1 cellular context compared by ENCODE assay signal in the genomic region with DNA sequence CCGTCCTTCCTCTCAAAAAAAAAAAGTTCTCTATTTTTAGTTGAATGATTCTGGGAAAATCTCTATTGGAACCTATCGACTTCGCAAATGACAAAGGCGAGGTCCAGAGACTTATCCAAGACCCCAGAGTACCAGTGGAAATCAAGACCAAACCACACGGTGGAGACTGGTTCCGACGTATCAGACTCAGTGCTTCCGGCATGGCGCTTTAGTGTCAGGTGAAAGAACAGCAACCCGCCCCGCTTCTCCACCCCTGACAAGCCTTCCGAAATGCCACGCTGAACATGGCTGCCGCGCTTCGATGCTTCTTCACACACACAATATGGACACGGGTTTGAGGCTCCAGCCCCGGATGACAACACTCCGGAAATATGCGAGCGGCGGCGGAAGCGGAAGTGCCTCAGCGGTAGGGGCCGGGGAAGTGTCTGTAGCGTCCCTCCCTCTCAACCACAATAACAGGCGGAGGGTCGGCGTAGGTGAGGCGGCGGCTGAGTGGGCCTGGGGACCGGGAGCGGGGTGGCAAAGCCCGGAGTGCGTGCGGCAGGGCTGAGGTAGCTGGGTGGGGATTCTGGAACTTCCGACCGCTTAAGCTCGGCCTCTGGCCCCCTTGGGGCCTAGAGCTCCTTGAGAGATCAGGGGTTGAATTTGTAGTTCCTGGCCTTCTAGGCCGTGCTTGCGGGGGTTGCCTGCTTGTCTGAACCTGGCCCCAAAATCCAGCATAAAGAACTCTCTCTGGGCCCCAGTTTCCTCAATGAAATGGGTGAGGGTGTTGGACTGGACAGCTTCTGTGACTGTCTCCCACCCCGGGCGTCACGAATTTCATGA.
TF ChIP-seq lines count a peak whose summit lies in the region.

TSS of gene FBXO38 (plus strand) at position 395 of the 825 bp plus-strand sequence. CDS start 10,819 bp downstream, outside the sequence.

TF ChIP-seq in K562, 482 proteins besides CTCF, POLR2A, EP300 and RAD21 (continued from another document):
- TF ChIP-seq, protein P1, sequence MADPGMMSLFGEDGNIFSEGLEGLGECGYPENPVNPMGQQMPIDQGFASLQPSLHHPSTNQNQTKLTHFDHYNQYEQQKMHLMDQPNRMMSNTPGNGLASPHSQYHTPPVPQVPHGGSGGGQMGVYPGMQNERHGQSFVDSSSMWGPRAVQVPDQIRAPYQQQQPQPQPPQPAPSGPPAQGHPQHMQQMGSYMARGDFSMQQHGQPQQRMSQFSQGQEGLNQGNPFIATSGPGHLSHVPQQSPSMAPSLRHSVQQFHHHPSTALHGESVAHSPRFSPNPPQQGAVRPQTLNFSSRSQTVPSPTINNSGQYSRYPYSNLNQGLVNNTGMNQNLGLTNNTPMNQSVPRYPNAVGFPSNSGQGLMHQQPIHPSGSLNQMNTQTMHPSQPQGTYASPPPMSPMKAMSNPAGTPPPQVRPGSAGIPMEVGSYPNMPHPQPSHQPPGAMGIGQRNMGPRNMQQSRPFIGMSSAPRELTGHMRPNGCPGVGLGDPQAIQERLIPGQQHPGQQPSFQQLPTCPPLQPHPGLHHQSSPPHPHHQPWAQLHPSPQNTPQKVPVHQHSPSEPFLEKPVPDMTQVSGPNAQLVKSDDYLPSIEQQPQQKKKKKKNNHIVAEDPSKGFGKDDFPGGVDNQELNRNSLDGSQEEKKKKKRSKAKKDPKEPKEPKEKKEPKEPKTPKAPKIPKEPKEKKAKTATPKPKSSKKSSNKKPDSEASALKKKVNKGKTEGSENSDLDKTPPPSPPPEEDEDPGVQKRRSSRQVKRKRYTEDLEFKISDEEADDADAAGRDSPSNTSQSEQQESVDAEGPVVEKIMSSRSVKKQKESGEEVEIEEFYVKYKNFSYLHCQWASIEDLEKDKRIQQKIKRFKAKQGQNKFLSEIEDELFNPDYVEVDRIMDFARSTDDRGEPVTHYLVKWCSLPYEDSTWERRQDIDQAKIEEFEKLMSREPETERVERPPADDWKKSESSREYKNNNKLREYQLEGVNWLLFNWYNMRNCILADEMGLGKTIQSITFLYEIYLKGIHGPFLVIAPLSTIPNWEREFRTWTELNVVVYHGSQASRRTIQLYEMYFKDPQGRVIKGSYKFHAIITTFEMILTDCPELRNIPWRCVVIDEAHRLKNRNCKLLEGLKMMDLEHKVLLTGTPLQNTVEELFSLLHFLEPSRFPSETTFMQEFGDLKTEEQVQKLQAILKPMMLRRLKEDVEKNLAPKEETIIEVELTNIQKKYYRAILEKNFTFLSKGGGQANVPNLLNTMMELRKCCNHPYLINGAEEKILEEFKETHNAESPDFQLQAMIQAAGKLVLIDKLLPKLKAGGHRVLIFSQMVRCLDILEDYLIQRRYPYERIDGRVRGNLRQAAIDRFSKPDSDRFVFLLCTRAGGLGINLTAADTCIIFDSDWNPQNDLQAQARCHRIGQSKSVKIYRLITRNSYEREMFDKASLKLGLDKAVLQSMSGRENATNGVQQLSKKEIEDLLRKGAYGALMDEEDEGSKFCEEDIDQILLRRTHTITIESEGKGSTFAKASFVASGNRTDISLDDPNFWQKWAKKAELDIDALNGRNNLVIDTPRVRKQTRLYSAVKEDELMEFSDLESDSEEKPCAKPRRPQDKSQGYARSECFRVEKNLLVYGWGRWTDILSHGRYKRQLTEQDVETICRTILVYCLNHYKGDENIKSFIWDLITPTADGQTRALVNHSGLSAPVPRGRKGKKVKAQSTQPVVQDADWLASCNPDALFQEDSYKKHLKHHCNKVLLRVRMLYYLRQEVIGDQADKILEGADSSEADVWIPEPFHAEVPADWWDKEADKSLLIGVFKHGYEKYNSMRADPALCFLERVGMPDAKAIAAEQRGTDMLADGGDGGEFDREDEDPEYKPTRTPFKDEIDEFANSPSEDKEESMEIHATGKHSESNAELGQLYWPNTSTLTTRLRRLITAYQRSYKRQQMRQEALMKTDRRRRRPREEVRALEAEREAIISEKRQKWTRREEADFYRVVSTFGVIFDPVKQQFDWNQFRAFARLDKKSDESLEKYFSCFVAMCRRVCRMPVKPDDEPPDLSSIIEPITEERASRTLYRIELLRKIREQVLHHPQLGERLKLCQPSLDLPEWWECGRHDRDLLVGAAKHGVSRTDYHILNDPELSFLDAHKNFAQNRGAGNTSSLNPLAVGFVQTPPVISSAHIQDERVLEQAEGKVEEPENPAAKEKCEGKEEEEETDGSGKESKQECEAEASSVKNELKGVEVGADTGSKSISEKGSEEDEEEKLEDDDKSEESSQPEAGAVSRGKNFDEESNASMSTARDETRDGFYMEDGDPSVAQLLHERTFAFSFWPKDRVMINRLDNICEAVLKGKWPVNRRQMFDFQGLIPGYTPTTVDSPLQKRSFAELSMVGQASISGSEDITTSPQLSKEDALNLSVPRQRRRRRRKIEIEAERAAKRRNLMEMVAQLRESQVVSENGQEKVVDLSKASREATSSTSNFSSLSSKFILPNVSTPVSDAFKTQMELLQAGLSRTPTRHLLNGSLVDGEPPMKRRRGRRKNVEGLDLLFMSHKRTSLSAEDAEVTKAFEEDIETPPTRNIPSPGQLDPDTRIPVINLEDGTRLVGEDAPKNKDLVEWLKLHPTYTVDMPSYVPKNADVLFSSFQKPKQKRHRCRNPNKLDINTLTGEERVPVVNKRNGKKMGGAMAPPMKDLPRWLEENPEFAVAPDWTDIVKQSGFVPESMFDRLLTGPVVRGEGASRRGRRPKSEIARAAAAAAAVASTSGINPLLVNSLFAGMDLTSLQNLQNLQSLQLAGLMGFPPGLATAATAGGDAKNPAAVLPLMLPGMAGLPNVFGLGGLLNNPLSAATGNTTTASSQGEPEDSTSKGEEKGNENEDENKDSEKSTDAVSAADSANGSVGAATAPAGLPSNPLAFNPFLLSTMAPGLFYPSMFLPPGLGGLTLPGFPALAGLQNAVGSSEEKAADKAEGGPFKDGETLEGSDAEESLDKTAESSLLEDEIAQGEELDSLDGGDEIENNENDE (IDR thresholded peaks at IDR 0.05; ENCODE audit: low read depth, low read length): no peak
- TF ChIP-seq SIN3B (IDR thresholded peaks at IDR 0.05; ENCODE audit: low read depth) (peak; percentile 69; the same call in 1 of the 2 replicates), CREB3 (tag; conservative IDR thresholded peaks at IDR 0.05; ENCODE audit: low read depth) (0 out of 2 replicates have a peak, but pooled peaks have one; percentile 20), ZNF785 (CRISPR knock-in tag; IDR thresholded peaks at IDR 0.05) (no peak)
- TF ChIP-seq, protein P2, sequence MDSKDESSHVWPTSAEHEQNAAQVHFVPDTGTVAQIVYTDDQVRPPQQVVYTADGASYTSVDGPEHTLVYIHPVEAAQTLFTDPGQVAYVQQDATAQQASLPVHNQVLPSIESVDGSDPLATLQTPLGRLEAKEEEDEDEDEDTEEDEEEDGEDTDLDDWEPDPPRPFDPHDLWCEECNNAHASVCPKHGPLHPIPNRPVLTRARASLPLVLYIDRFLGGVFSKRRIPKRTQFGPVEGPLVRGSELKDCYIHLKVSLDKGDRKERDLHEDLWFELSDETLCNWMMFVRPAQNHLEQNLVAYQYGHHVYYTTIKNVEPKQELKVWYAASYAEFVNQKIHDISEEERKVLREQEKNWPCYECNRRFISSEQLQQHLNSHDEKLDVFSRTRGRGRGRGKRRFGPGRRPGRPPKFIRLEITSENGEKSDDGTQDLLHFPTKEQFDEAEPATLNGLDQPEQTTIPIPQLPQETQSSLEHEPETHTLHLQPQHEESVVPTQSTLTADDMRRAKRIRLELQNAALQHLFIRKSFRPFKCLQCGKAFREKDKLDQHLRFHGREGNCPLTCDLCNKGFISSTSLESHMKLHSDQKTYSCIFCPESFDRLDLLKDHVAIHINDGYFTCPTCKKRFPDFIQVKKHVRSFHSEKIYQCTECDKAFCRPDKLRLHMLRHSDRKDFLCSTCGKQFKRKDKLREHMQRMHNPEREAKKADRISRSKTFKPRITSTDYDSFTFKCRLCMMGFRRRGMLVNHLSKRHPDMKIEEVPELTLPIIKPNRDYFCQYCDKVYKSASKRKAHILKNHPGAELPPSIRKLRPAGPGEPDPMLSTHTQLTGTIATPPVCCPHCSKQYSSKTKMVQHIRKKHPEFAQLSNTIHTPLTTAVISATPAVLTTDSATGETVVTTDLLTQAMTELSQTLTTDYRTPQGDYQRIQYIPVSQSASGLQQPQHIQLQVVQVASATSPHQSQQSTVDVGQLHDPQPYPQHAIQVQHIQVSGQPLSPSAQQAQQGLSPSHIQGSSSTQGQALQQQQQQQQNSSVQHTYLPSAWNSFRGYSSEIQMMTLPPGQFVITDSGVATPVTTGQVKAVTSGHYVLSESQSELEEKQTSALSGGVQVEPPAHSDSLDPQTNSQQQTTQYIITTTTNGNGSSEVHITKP (IDR thresholded peaks at IDR 0.05; ENCODE audit: partially characterized antibody): peak; percentile 53
